ENCODE assay signal across 8 cellular contexts in genomic region chr2:169478745-169479256, GRCh38. TPM values are rescaled to one million over a fixed set of nuclear protein-coding genes. Genes with fewer than 3 reads are reported as not detected.
DNase-seq lines count a peak whose midpoint lies in the region; ATAC-seq, FAIRE-seq and TF ChIP-seq lines count a peak whose summit lies in the region.

No MANE protein-coding gene starts in this region.

- no peak for FAIRE-seq in HTR-8/SVneo (lab: Jason Lieb, UNC)

- TF ChIP-seq POLR2A in vagina (IDR thresholded peaks at IDR 0.05), result no peak

- no peak for TF ChIP-seq CTCF in heart right ventricle (IDR thresholded peaks at IDR 0.05)
- TF ChIP-seq CTCF in MCF 10A (IDR thresholded peaks at IDR 0.05; ENCODE audit: unreplicated experiment), result no peak
- no peak for TF ChIP-seq CTCF in mesothelial cell of epicardium (IDR thresholded peaks at IDR 0.05; ENCODE audit: unreplicated experiment)
- no peak for TF ChIP-seq CTCF in vagina (IDR thresholded peaks at IDR 0.05)
- TF ChIP-seq CTCF in GM20000 (IDR thresholded peaks at IDR 0.05; ENCODE audit: extremely low read depth, missing control alignments), result no peak

- H3K4me3 ChIP-seq in heart right ventricle, result peak overlapping the region; percentile 59 to 92 (median 82)
- H3K4me3 ChIP-seq in vagina, result peak overlapping the region; percentile 58 to 75

- no peaks in the 10 kb centered on the region for H3K27me3 Mint-ChIP-seq in MCF 10A (ENCODE audit: insufficient read depth, unreplicated experiment)
- H3K27me3 Mint-ChIP-seq in mesothelial cell of epicardium (ENCODE audit: low read depth), result no peaks in the 10 kb centered on the region

- DNase-seq in heart right ventricle, result no peak
- no peak for DNase-seq in left cardiac atrium
- DNase-seq in MCF 10A (ENCODE audit: unreplicated experiment), result no peak
- DNase-seq in mesothelial cell of epicardium (ENCODE audit: low spot score in 2 of 2, unreplicated experiment in 2 of 2), result no peak
- no peak for DNase-seq in vagina (ENCODE audit: extremely low spot score in 2 of 2)
- no peak for DNase-seq in HTR-8/SVneo (ENCODE audit: insufficient read length, low spot score)
- DNase-seq in DMS153 (lab: John Stamatoyannopoulos, UW), result no peak
- DNase-seq in GM20000 (ENCODE audit: low spot score), result no peak

- POLR2A ChIA-PET in MCF 10A (lab: Yijun Ruan, JAX), result interaction anchor here (0.7 to 4.5 kb wide), 3 partner anchors 11 to 1342 kb away, joined by 3 to 18 read pairs (median 15); no protein-coding TSS in a partner anchor

- H3K36me3 ChIP-seq in heart right ventricle, result peaks cover 0 to 22% (median 3%) of the 10 kb centered on the region in 9 donors
- peaks cover 0 to 5% of the 10 kb centered on the region in 2 donors for H3K36me3 ChIP-seq in vagina

- WGBS in heart right ventricle, 2 donors, result 73 to 78% methylated on average over 14 of the region's 14 CpGs

- peak overlapping the region; percentile 90 for H3K4me3 Mint-ChIP-seq in MCF 10A (ENCODE audit: unreplicated experiment)
- H3K4me3 Mint-ChIP-seq in mesothelial cell of epicardium, result peak overlapping the region; percentile 89

- H3K27ac Mint-ChIP-seq in MCF 10A (ENCODE audit: low read depth, unreplicated experiment), result peak overlapping the region; percentile 71
- H3K27ac Mint-ChIP-seq in mesothelial cell of epicardium, result peak overlapping the region; percentile 86

- CTCF ChIA-PET in MCF 10A (lab: Yijun Ruan, JAX), result interaction anchor here (0.6 to 1.9 kb wide), 6 partner anchors 10 to 323 kb away, joined by 3 to 11 read pairs (median 4); no protein-coding TSS in a partner anchor

- ATAC-seq in heart right ventricle, result no peak
- no peak for ATAC-seq in left cardiac atrium

- BruUV-seq in MCF 10A (replicated peaks; lab: Mats Ljungman, UMichigan), result no TSS peak

- peak overlapping the region in 9 of 10 donors; percentile 48 to 85 (median 71) for H3K27ac ChIP-seq in heart right ventricle
- peak overlapping the region; percentile 75 for H3K27ac ChIP-seq in vagina

- H3K36me3 Mint-ChIP-seq in MCF 10A (ENCODE audit: insufficient read depth, unreplicated experiment) (peaks cover 7% of the 10 kb centered on the region), mesothelial cell of epicardium (peaks cover 14% of the 10 kb centered on the region)

- peaks cover 12% of the 10 kb centered on the region for H3K4me1 Mint-ChIP-seq in MCF 10A (ENCODE audit: insufficient read depth, unreplicated experiment)
- peaks cover 6% of the 10 kb centered on the region for H3K4me1 Mint-ChIP-seq in mesothelial cell of epicardium

- H3K9me3 Mint-ChIP-seq in MCF 10A (ENCODE audit: unreplicated experiment) (no peaks in the 10 kb centered on the region), mesothelial cell of epicardium (no peaks in the 10 kb centered on the region)

- H3K9me3 ChIP-seq in heart right ventricle (no peaks in the 10 kb centered on the region), vagina (no peaks in the 10 kb centered on the region)

- H3K27me3 ChIP-seq in heart right ventricle (no peaks in the 10 kb centered on the region), vagina (no peaks in the 10 kb centered on the region)

- peaks cover 0 to 21% (median 9%) of the 10 kb centered on the region in 9 donors for H3K4me1 ChIP-seq in heart right ventricle
- peaks cover 12% of the 10 kb centered on the region for H3K4me1 ChIP-seq in vagina

- intact Hi-C loops in heart right ventricle (cut with DNase I) (no loop called here), left cardiac atrium (cut with DNase I) (no loop called here), MCF 10A (cut with micrococcal nuclease) (no loop called here), vagina (cut with DNase I) (no loop called here)

RNA-seq across cellular contexts. Expression of gene BBS5, which starts 0.5 kb away (rescaled TPM):
- total RNA-seq in heart right ventricle (10 to 100 TPM in 1 of 10 donors, 1 to 10 TPM in 9; 6.3 to 10.3 (median 9.0) TPM), left cardiac atrium (1 to 10 TPM; 6.7 to 8.5 TPM), MCF 10A (2022) (9.0 and 12.7 TPM in 2 replicates), mesothelial cell of epicardium (10.2 to 11.4 TPM (median 10.8 TPM) in 3 replicates), vagina (4.7 TPM)
- 1 to 10 TPM; 4.7 to 5.9 TPM for polyA plus RNA-seq in heart right ventricle

RNA-seq across cellular contexts. Expression of gene KLHL41, which starts 30.7 kb away (rescaled TPM):
- total RNA-seq in heart right ventricle (100 to 1,000 TPM; 105 to 185 (median 132) TPM), left cardiac atrium (10 to 100 TPM; 92.0 to 95.9 TPM), MCF 10A (2022) (0.34 and 0.35 TPM in 2 replicates), mesothelial cell of epicardium (0.41 to 0.66 TPM (median 0.56 TPM) in 3 replicates), vagina (0.49 TPM)
- polyA plus RNA-seq in heart right ventricle, result 10 to 100 TPM; 32.5 to 37.7 TPM

Comparison
In these comparisons a context has a peak if more than half of its experiments do, and no peak if none do; other contexts are left out.
1. RNA of gene KLHL41, which starts 30.7 kb away (total RNA-seq): 105 to 185 TPM in heart right ventricle and 92.0 to 95.9 TPM in left cardiac atrium; 0.41 to 0.66 TPM in mesothelial cell of epicardium, 0.49 TPM in vagina (single experiment) and 0.34 to 0.35 TPM in MCF 10A; every median in the first group is over 10 times any median in the second.